Comparison of ENCODE assay signal across 21 cellular contexts in genomic region chr20:58344741-58345140, GRCh38. TPM values are rescaled to one million over a fixed set of nuclear protein-coding genes. Genes with fewer than 3 reads are reported as not detected.
DNase-seq lines count a peak whose midpoint lies in the region; ATAC-seq and TF ChIP-seq lines count a peak whose summit lies in the region.
"Had no signal": no experiment of that assay in that cellular context is flagged by ENCODE, and none has a peak within 500 bp of the region (broad histone marks: within the 10 kb centered on the region; RNA-seq: fewer than 3 reads in every experiment).

No MANE protein-coding gene starts in this region.

- DNase-seq in AG04449 (ENCODE audit: low read depth, low spot score): peak; percentile 12
- DNase-seq in HS-27A (ENCODE audit: low read depth): peak; percentile 35
- DNase-seq in astrocyte of the spinal cord (ENCODE audit: low read depth, low spot score): peak; percentile 9
- peak; percentile 32 for DNase-seq in fibroblast of villous mesenchyme (ENCODE audit: low read depth)
- no peak for DNase-seq in epidermal melanocyte (ENCODE audit: insufficient read length, low spot score)
- DNase-seq in stimulated activated CD8-positive, alpha-beta memory T cell treated with anti-CD3 and anti-CD28 coated beads, Interleukin-4, amount 100 ng/mL, for 48 hours: no peak
- DNase-seq in 8988T: no peak
- DNase-seq: activated CD4-positive, CD25-positive, alpha-beta regulatory T cell treated with anti-CD3 and anti-CD28 coated beads, Interleukin-2, amount 50 U/mL, for 72 hours; activated T-cell treated with anti-CD3 and anti-CD28 coated beads, Interleukin-2, amount 50 U/mL, for 72 hours; effector memory CD8-positive, alpha-beta T cell; H7; immature natural killer cell; mucosa of descending colon; NCI-H1436 treated with DMSO at 0.1 percent for 48 hours; NCI-H526; substantia nigra had no signal

- POLR2A ChIA-PET in AG04449 (lab: Yijun Ruan, JAX): no interaction called here

- H3K4me3 ChIP-seq in AG04449 (ENCODE audit: low read depth, low read length) (no peak overlapping the region), astrocyte of the spinal cord (ENCODE audit: low read depth, low read length) (no peak overlapping the region), fibroblast of villous mesenchyme (ENCODE audit: low read depth, low read length) (no peak overlapping the region)
- H3K4me3 ChIP-seq: A549, ascending aorta, hepatocyte, mucosa of descending colon had no signal

- TF ChIP-seq CTCF in AG04449 (IDR thresholded peaks at IDR 0.05; ENCODE audit: insufficient read depth, low read length, missing control alignments): no peak
- TF ChIP-seq CTCF in astrocyte of the spinal cord (IDR thresholded peaks at IDR 0.05; ENCODE audit: low read depth, low read length): no peak
- TF ChIP-seq CTCF in fibroblast of villous mesenchyme (IDR thresholded peaks at IDR 0.05; ENCODE audit: insufficient read depth, low read depth, low read length): no peak

- CTCF ChIA-PET in AG04449 (lab: Yijun Ruan, JAX): interaction anchor here (0.9 kb wide), 1 partner anchor 14 kb away, joined by 4 read pairs; no protein-coding TSS in a partner anchor

- ATAC-seq in GM18520 (IDR thresholded peaks at IDR 0.05; ENCODE audit: unreplicated experiment): no peak
- ATAC-seq: activated T-cell treated with anti-CD3 and anti-CD28 coated beads, Interleukin-2, amount 50 U/mL, for 72 hours; effector memory CD8-positive, alpha-beta T cell; mucosa of descending colon; Right ventricle myocardium inferior had no signal

- in situ Hi-C loops in astrocyte of the spinal cord (cut with HindIII; ENCODE audit: low sequenced_read_pairs): no loop called here

RNA-seq across cellular contexts. Expression of gene RAB22A, which starts 35.2 kb away (rescaled TPM):
- 15.1 and 20.7 TPM in 2 replicates for total RNA-seq in fibroblast of villous mesenchyme

RNA-seq across cellular contexts. Expression of gene VAPB, which starts 44.3 kb away (rescaled TPM):
- total RNA-seq in fibroblast of villous mesenchyme: 12.2 and 15.1 TPM in 2 replicates

Comparison
In these comparisons a context has a peak if more than half of its experiments do, and no peak if none do; other contexts are left out.
1. DNase-seq: peak in AG04449 (single experiment), HS-27A (single experiment), astrocyte of the spinal cord (single experiment) and fibroblast of villous mesenchyme (single experiment); none in epidermal melanocyte (single experiment), stimulated activated CD8-positive, alpha-beta memory T cell treated with anti-CD3 and anti-CD28 coated beads, Interleukin-4, amount 100 ng/mL, for 48 hours (single experiment) and 8988T (single experiment).